Comparison of ENCODE assay signal across 8 cellular contexts in the genomic region with DNA sequence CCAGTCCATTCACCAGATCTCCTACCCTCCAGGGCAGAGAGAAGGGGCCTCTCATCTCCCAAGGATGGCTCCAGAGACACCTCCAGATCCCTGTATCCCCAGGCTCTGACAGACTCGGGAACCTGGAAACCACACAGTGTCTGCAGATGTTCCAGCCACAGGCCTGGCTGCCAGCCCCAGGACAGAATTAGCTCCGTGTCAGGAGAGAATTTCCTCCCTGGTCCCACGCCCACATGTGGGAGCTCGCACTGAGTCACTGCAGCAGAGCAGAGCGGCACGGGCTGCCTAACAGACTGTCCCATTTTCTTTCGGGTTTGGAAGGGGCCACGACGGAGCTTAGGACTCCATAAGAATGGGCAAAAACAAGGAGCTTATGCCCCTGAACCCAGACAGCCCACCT. TPM values are rescaled to one million over a fixed set of nuclear protein-coding genes. Genes with fewer than 3 reads are reported as not detected.
DNase-seq lines count a peak whose midpoint lies in the region; ATAC-seq and TF ChIP-seq lines count a peak whose summit lies in the region.

No MANE protein-coding gene starts in this region.

- peaks cover 3% of the 10 kb centered on the region for H3K9me3 Mint-ChIP-seq in glutamatergic neuron (ENCODE audit: unreplicated experiment)

- peak; percentile 82 for ATAC-seq in aorta (ENCODE audit: low FRiP score)
- ATAC-seq in GM21737 (IDR thresholded peaks at IDR 0.05; ENCODE audit: unreplicated experiment), result no peak

- TF ChIP-seq CTCF in glutamatergic neuron (IDR thresholded peaks at IDR 0.05; ENCODE audit: partially characterized antibody, unreplicated experiment) (no peak), GM10266 (IDR thresholded peaks at IDR 0.05; ENCODE audit: control insufficient read depth, insufficient read depth, low read depth, missing control alignments) (no peak)

- no peaks in the 10 kb centered on the region for H3K36me3 ChIP-seq in aorta (ENCODE audit: control insufficient read depth in 1 of 2, insufficient read depth in 2 of 2, low read length in 1 of 2)

- no peak overlapping the region for H3K4me3 Mint-ChIP-seq in glutamatergic neuron (ENCODE audit: unreplicated experiment)

- peaks cover 2 to 11% of the 10 kb centered on the region in 2 donors for H3K4me1 ChIP-seq in aorta (ENCODE audit: control insufficient read depth in 1 of 2, insufficient read depth in 2 of 2, low read length in 2 of 2)

- no peaks in the 10 kb centered on the region for H3K9me3 ChIP-seq in aorta (ENCODE audit: control insufficient read depth, low read length)

- H3K27ac ChIP-seq in aorta (ENCODE audit: low read depth in 1 of 2, low read length in 2 of 2), result peak overlapping the region; percentile 88 to 99

- no peaks in the 10 kb centered on the region for H3K27me3 ChIP-seq in aorta (ENCODE audit: control insufficient read depth in 1 of 2, insufficient read depth in 2 of 2, low read length in 1 of 2)

- peak; percentile 8 to 21 for DNase-seq in stimulated activated CD4-positive, alpha-beta T cell treated with anti-CD3 and anti-CD28 coated beads, Interleukin-4, amount 100 ng/mL, for 48 hours (ENCODE audit: low read depth in 2 of 2)
- no peak for DNase-seq in stimulated activated CD4-positive, alpha-beta T cell treated with anti-CD3 and anti-CD28 coated beads, Interleukin-4, amount 100 ng/mL, for 4 hours
- DNase-seq in dermis blood vessel endothelial cell (peak; percentile 85), middle frontal gyrus (ENCODE audit: extremely low spot score, low spot score) (peak; percentile 57), aorta (peak; percentile 95 to 97), glutamatergic neuron (no peak), GM10266 (ENCODE audit: extremely low spot score) (no peak)

- peaks cover 26% of the 10 kb centered on the region for H3K4me1 Mint-ChIP-seq in glutamatergic neuron (ENCODE audit: low read depth, unreplicated experiment)

- peak overlapping the region in 1 of 2 donors; percentile 22 for H3K4me3 ChIP-seq in aorta (ENCODE audit: low read length in 2 of 2)

- no peaks in the 10 kb centered on the region for H3K36me3 Mint-ChIP-seq in glutamatergic neuron (ENCODE audit: unreplicated experiment)

- H3K27me3 Mint-ChIP-seq in glutamatergic neuron (ENCODE audit: unreplicated experiment), result peaks cover 12% of the 10 kb centered on the region

- WGBS in aorta, 2 donors, result 0 to 3% methylated on average over 9 of the region's 9 CpGs

- intact Hi-C loops in aorta (cut with DNase I), result loop anchor here (2.0 to 10.0 kb wide), 4 partner anchors 35 to 191 kb away; a partner anchor contains a TSS

- H3K27ac Mint-ChIP-seq in glutamatergic neuron (ENCODE audit: unreplicated experiment), result no peak overlapping the region

RNA-seq across cellular contexts. Expression of a gene that starts 33.6 kb away (rescaled TPM):
- 0.19 and 1.0 TPM in 2 replicates for total RNA-seq in dermis blood vessel endothelial cell
- total RNA-seq in aorta, result 10 to 100 TPM; 41.9 to 55.4 TPM
- polyA plus RNA-seq in aorta, result 10 to 100 TPM in 1 of 2 donors, 1 to 10 TPM in 1; 9.1 to 11.6 TPM
- total RNA-seq in glutamatergic neuron (ENCODE audit: unreplicated experiment), result not detected

Comparison
In these comparisons a context has a peak if more than half of its experiments do, and no peak if none do; other contexts are left out.
1. DNase-seq: peak in stimulated activated CD4-positive, alpha-beta T cell treated with anti-CD3 and anti-CD28 coated beads, Interleukin-4, amount 100 ng/mL, for 48 hours (2 of 2), dermis blood vessel endothelial cell (single experiment), middle frontal gyrus (single experiment) and aorta (2 of 2); none in stimulated activated CD4-positive, alpha-beta T cell treated with anti-CD3 and anti-CD28 coated beads, Interleukin-4, amount 100 ng/mL, for 4 hours (0 of 2), glutamatergic neuron (single experiment) and GM10266 (single experiment).
2. RNA of a gene that starts 33.6 kb away (total RNA-seq): 41.9 to 55.4 TPM in aorta; 0.19 to 1.0 TPM in dermis blood vessel endothelial cell and not detected in glutamatergic neuron (single experiment); every median in the first group is over 10 times any median in the second.